Comparison of ENCODE assay signal across 8 cellular contexts in genomic region chr19:29263305-29264080, GRCh38. TPM values are rescaled to one million over a fixed set of nuclear protein-coding genes. Genes with fewer than 3 reads are reported as not detected.
DNase-seq lines count a peak whose midpoint lies in the region; ATAC-seq, FAIRE-seq and TF ChIP-seq lines count a peak whose summit lies in the region.

No MANE protein-coding gene starts in this region.

- H3K4me1 Mint-ChIP-seq in Caco-2 (ENCODE audit: low read depth, unreplicated experiment), result no peaks in the 10 kb centered on the region

- no peaks in the 10 kb centered on the region for H3K36me3 ChIP-seq in Caco-2 (ENCODE audit: control insufficient read depth, insufficient read depth, low read length)

- H3K9me3 Mint-ChIP-seq in Caco-2 (ENCODE audit: unreplicated experiment), result no peaks in the 10 kb centered on the region

- no peaks in the 10 kb centered on the region for H3K36me3 Mint-ChIP-seq in Caco-2 (ENCODE audit: insufficient read depth, unreplicated experiment)

- no peak overlapping the region for H3K4me3 Mint-ChIP-seq in Caco-2 (ENCODE audit: unreplicated experiment)

- no peaks in the 10 kb centered on the region for H3K4me1 ChIP-seq in Caco-2

- H3K27ac Mint-ChIP-seq in Caco-2 (ENCODE audit: unreplicated experiment), result no peak overlapping the region

- DNase-seq in Caco-2, result peak; percentile 53 to 62
- DNase-seq in HT1080 (ENCODE audit: low read depth), result peak; percentile 48
- DNase-seq in astrocyte of the hippocampus (ENCODE audit: low read depth, low spot score), result peak; percentile 56
- DNase-seq in iPS-NIHi7 (ENCODE audit: extremely low spot score), result peak; percentile 71
- peak; percentile 36 to 39 for DNase-seq in stimulated activated CD4-positive, alpha-beta T cell treated with anti-CD3 and anti-CD28 coated beads, Interleukin-1b, Interleukin-23, amount 100 ng/mL, for 4 hours (ENCODE audit: low read depth in 2 of 2)
- no peak for DNase-seq in frontal cortex (ENCODE audit: low spot score in 2 of 2)

- peak; percentile 78 for ATAC-seq in SK-N-SH treated with all-trans-retinoic acid at 6 μM for 48 hours
- ATAC-seq in GM18517 (IDR thresholded peaks at IDR 0.05; ENCODE audit: unreplicated experiment), result no peak

- intact Hi-C loops in Caco-2 (cut with micrococcal nuclease; ENCODE audit: unreplicated experiment), result loop anchor here (1.0 kb wide), 1 partner anchor 144 kb away; no protein-coding TSS in a partner anchor

- CTCF ChIA-PET in Caco-2 (lab: Charles Lee), result interaction anchor here (0.5 to 1.4 kb wide), 8 partner anchors 10 to 540 kb away, joined by 3 to 6 read pairs (median 3); no protein-coding TSS in a partner anchor

- peak; percentile 66 to 80 for TF ChIP-seq CTCF in Caco-2 (IDR thresholded peaks at IDR 0.05; ENCODE audit: insufficient read depth in 1 of 2, low read depth in 1 of 2, low read length in 1 of 2, severe bottlenecking in 1 of 2, unreplicated experiment in 1 of 2)

- H3K9me3 ChIP-seq in Caco-2, result no peaks in the 10 kb centered on the region

- BruUV-seq in Caco-2 (replicated peaks; lab: Mats Ljungman, UMichigan), result no TSS peak

- POLR2A ChIA-PET in Caco-2 (lab: Charles Lee), result no interaction called here

- no peak overlapping the region for H3K4me3 ChIP-seq in Caco-2 (ENCODE audit: low read depth, low read length)

- no peak for FAIRE-seq in frontal cortex (lab: Jason Lieb, UNC)

- peaks cover 5% of the 10 kb centered on the region for H3K27me3 Mint-ChIP-seq in Caco-2 (ENCODE audit: insufficient read depth, unreplicated experiment)

- H3K27me3 ChIP-seq in Caco-2 (replicated peaks; ENCODE audit: control insufficient read depth, insufficient read depth, low read length), result no peaks in the 10 kb centered on the region

TF ChIP-seq in SK-N-SH treated with all-trans-retinoic acid at 6 μM for 48 hours, 23 proteins besides CTCF, POLR2A, EP300 and RAD21:
- TF ChIP-seq ISL1 (CRISPR knock-in tag; IDR thresholded peaks at IDR 0.05), result no peak
- TF ChIP-seq ZNF8 (CRISPR knock-in tag; IDR thresholded peaks at IDR 0.05), result no peak
TF ChIP-seq in SK-N-SH treated with all-trans-retinoic acid at 6 μM for 48 hours: peak in this region for 0.

RNA-seq across cellular contexts. Expression of gene UQCRFS1, which starts 50.5 kb away (rescaled TPM):
- total RNA-seq in Caco-2 (2022), result 43.7 and 44.0 TPM in 2 replicates
- 67.7 and 84.0 TPM in 2 replicates for total RNA-seq in HT1080 (2014; rRNA removed; shearing (Covaris generic))
- polyA plus RNA-seq in HT1080 (2015; cell fraction: cytosol; rRNA removed), result 43.3 and 54.3 TPM in 2 replicates
- polyA plus RNA-seq in HT1080 (2015; cell fraction: nucleus; rRNA removed), result 19.5 and 20.7 TPM in 2 replicates
- total RNA-seq in frontal cortex, result 36.3 TPM

Comparison
In these comparisons a context has a peak if more than half of its experiments do, and no peak if none do; other contexts are left out.
1. DNase-seq: peak in Caco-2 (2 of 2), HT1080 (single experiment), astrocyte of the hippocampus (single experiment), iPS-NIHi7 (single experiment) and stimulated activated CD4-positive, alpha-beta T cell treated with anti-CD3 and anti-CD28 coated beads, Interleukin-1b, Interleukin-23, amount 100 ng/mL, for 4 hours (2 of 2); none in frontal cortex (0 of 2).